1 cellular context compared by ENCODE assay signal in genomic region chr3:39137435-39137936, GRCh38.
TF ChIP-seq lines count a peak whose summit lies in the region.

No MANE protein-coding gene starts in this region.

TF ChIP-seq in GM12878, 131 proteins besides CTCF, POLR2A, EP300 and RAD21:
- TF ChIP-seq RCOR1 (conservative IDR thresholded peaks at IDR 0.05; ENCODE audit: low read depth, low read length) (no peak), ZBTB11 (CRISPR knock-in tag; IDR thresholded peaks at IDR 0.05) (no peak), CHD4 (IDR thresholded peaks at IDR 0.05) (no peak), STAT1 (conservative IDR thresholded peaks at IDR 0.05) (no peak), REST (IDR thresholded peaks at IDR 0.05; ENCODE audit: low read depth, low read length) (no peak), SPI1 (IDR thresholded peaks at IDR 0.05; ENCODE audit: borderline replicate concordance, insufficient read depth, low read depth, low read length) (no peak), ZSCAN29 (IDR thresholded peaks at IDR 0.05) (no peak)
